Comparison of ENCODE assay signal across 12 cellular contexts in the genomic region with DNA sequence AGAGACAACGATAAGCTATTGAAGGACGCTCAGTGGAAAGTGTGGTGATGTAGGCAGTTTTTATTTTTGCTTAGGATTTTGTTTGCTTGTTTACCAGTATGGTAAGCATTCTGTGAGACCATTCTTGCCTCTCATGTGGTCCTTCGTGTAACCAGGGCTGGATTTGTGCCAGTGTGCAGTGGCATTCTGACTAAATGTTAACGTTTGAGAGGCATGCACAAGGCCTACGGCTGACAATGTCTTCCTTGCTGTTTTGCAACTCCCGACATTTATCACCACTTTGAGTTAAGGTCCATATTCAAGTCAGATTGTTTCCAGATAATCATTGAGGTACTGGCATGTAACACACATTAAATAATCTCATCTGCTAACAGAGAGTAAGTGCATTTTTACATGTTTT.
A peak's percentile ranks its signal among the peaks of the same experiment; 100 is the strongest.
DNase-seq lines count a peak whose midpoint lies in the region; ATAC-seq, FAIRE-seq and TF ChIP-seq lines count a peak whose summit lies in the region.
"Had no signal": no experiment of that assay in that cellular context is flagged by ENCODE, and none has a peak within 500 bp of the region (broad histone marks: within the 10 kb centered on the region; RNA-seq: fewer than 3 reads in every experiment).

No MANE protein-coding gene starts in this region.

- H3K27ac ChIP-seq in HepG2 (ENCODE audit: extremely low read length, insufficient read depth, low read length) (no peak overlapping the region), right lobe of liver (no peak overlapping the region), transverse colon (peak overlapping the region in 3 of 4 donors; percentile 69 to 81 (median 77))
- H3K27ac ChIP-seq: GM23248 had no signal

- H3K4me3 ChIP-seq in HepG2 (replicated peaks in 1 of 3; ENCODE audit: insufficient read depth in 1 of 3, low read depth in 2 of 3, low read length in 3 of 3) = no peak overlapping the region
- no peak overlapping the region for H3K4me3 ChIP-seq in right lobe of liver
- H3K4me3 ChIP-seq in transverse colon = no peak overlapping the region
- H3K4me3 ChIP-seq: GM23248 had no signal

- POLR2A ChIA-PET in HepG2 (lab: Yijun Ruan, JAX) = no interaction called here

- no TSS peak for BruUV-seq in HepG2 (replicated peaks; lab: Mats Ljungman, UMichigan)

- TF ChIP-seq POLR2A in HepG2 (IDR thresholded peaks at IDR 0.05; ENCODE audit: insufficient read depth in 1 of 2, low read depth in 2 of 2, low read length in 2 of 2) = no peak
- TF ChIP-seq POLR2A in right lobe of liver (IDR thresholded peaks at IDR 0.05) = no peak
- no peak for TF ChIP-seq POLR2A in transverse colon (IDR thresholded peaks at IDR 0.05)

- TF ChIP-seq CTCF in HepG2 (CRISPR knock-in tag; IDR thresholded peaks at IDR 0.05) (no peak), right lobe of liver (IDR thresholded peaks at IDR 0.05) (no peak), transverse colon (IDR thresholded peaks at IDR 0.05) (no peak)

- H3K9ac ChIP-seq in HepG2 (ENCODE audit: insufficient read depth, low read depth, low read length) = no peak overlapping the region
- H3K9ac ChIP-seq: GM23248 had no signal

- H2AFZ ChIP-seq in HepG2 (ENCODE audit: low read length) = no peak overlapping the region
- H2AFZ ChIP-seq: GM23248 had no signal

- H3K4me1 ChIP-seq in HepG2 (ENCODE audit: insufficient read depth, low read length) (peaks cover 18% of the 10 kb centered on the region), right lobe of liver (no peaks in the 10 kb centered on the region), transverse colon (peaks cover 0 to 4% (median 0%) of the 10 kb centered on the region in 4 donors)
- H3K4me1 ChIP-seq: BE2C, left ventricle myocardium inferior had no signal

- no peaks in the 10 kb centered on the region for H3K36me3 ChIP-seq in HepG2 (replicated peaks in 1 of 2; ENCODE audit: control insufficient read depth in 1 of 2, insufficient read depth in 2 of 2, low read length in 2 of 2)
- H3K36me3 ChIP-seq in right lobe of liver = no peaks in the 10 kb centered on the region
- no peaks in the 10 kb centered on the region for H3K36me3 ChIP-seq in transverse colon
- H3K36me3 ChIP-seq: BE2C, left ventricle myocardium inferior had no signal

- in situ Hi-C loops in HepG2 (cut with HindIII; ENCODE audit: extremely low pct_ligation_motif_present, low pct_unique_long_range_greater_than_20kb) (no loop called here), transverse colon (cut with MboI; ENCODE audit: low pct_ligation_motif_present in 1 of 4, low pct_unique_long_range_greater_than_20kb in 1 of 4, low sequenced_read_pairs in 3 of 4) (no loop called here)

- no peaks in the 10 kb centered on the region for H4K20me1 ChIP-seq in HepG2 (ENCODE audit: insufficient read depth, low read length)

- 13% methylated on average over 6 of the region's 6 CpGs for WGBS in HepG2 (ENCODE audit: low lambda C conversion rate)
- 58% methylated on average over 6 of the region's 6 CpGs for WGBS in right lobe of liver (ENCODE audit: insufficient coverage, low coverage, low lambda C conversion rate, missing lambda C conversion rate)
- WGBS in transverse colon (ENCODE audit: low coverage in 1 of 2), 2 donors = 40 to 49% methylated on average over 6 of the region's 6 CpGs

- CTCF ChIA-PET in HepG2 (lab: Yijun Ruan, JAX; ENCODE audit: low intra/inter-chr PET ratio, low total read pairs) = no interaction called here

- FAIRE-seq in HepG2 (lab: Jason Lieb, UNC) = no peak

- intact Hi-C loops in HepG2 (cut with micrococcal nuclease; ENCODE audit: unreplicated experiment) (no loop called here), right lobe of liver (cut with DNase I) (no loop called here), transverse colon (cut with DNase I; ENCODE audit: low total_unique reads) (no loop called here)

- no peak overlapping the region for H3K4me2 ChIP-seq in HepG2 (ENCODE audit: low read depth, low read length)

- H3K9me3 ChIP-seq in HepG2 (ENCODE audit: low read length) = peaks cover 7% of the 10 kb centered on the region; the same call in 1 of the 2 replicates
- peaks cover 0 to 8% (median 0%) of the 10 kb centered on the region in 4 donors for H3K9me3 ChIP-seq in right lobe of liver
- H3K9me3 ChIP-seq in transverse colon = peaks cover 8 to 9% of the 10 kb centered on the region in 2 donors

- no peak for TF ChIP-seq EP300 in HepG2 (IDR thresholded peaks at IDR 0.05; ENCODE audit: low read depth in 2 of 2, low read length in 2 of 2)
- no peak for TF ChIP-seq EP300 in HepG2 (CRISPR knock-in tag; IDR thresholded peaks at IDR 0.05; ENCODE audit: borderline replicate concordance)
- no peak for TF ChIP-seq EP300 in transverse colon (IDR thresholded peaks at IDR 0.05; ENCODE audit: low read depth)

- TF ChIP-seq RAD21 in HepG2 (CRISPR knock-in tag; IDR thresholded peaks at IDR 0.05) = no peak

- ATAC-seq in HepG2 (no peak), right lobe of liver (no peak), HG03521 (IDR thresholded peaks at IDR 0.05; ENCODE audit: unreplicated experiment) (no peak)

- H3K27me3 ChIP-seq in HepG2 (ENCODE audit: control insufficient read depth in 1 of 2, insufficient read depth in 2 of 2, low read length in 2 of 2) (peaks cover 0 to 14% of the 10 kb centered on the region in 2 experiments; a peak in 2 of 5 replicates), right lobe of liver (no peaks in the 10 kb centered on the region), transverse colon (no peaks in the 10 kb centered on the region)
- H3K27me3 ChIP-seq: BE2C had no signal

- H3K79me2 ChIP-seq in HepG2 (ENCODE audit: insufficient read depth, low read length) = no peaks in the 10 kb centered on the region

- DNase-seq in HepG2 (ENCODE audit: low spot score) = no peak
- DNase-seq in right lobe of liver = no peak
- peak; percentile 33 for DNase-seq in RPMI8226
- peak; percentile 69 for DNase-seq in foreskin melanocyte
- no peak for DNase-seq in transverse colon
- DNase-seq in NCI-H1105 (lab: John Stamatoyannopoulos, UW) = no peak
- no peak for DNase-seq in islet precursor cell
- DNase-seq: BE2C, GM23248, left ventricle myocardium inferior, SHP77 treated with DMSO at 0.1 percent for 48 hours had no signal

TF ChIP-seq in HepG2, 621 proteins besides CTCF, POLR2A, EP300 and RAD21:
- no peak for TF ChIP-seq ZNF343 (CRISPR knock-in tag; IDR thresholded peaks at IDR 0.05)
- TF ChIP-seq MTA1 (CRISPR knock-in tag; IDR thresholded peaks at IDR 0.05; ENCODE audit: borderline replicate concordance) = no peak
- TF ChIP-seq EZH2 (conservative IDR thresholded peaks at IDR 0.05; ENCODE audit: low read depth, low read length) = peak; percentile 57; the same call in 1 of the 2 replicates
- TF ChIP-seq, protein P1, sequence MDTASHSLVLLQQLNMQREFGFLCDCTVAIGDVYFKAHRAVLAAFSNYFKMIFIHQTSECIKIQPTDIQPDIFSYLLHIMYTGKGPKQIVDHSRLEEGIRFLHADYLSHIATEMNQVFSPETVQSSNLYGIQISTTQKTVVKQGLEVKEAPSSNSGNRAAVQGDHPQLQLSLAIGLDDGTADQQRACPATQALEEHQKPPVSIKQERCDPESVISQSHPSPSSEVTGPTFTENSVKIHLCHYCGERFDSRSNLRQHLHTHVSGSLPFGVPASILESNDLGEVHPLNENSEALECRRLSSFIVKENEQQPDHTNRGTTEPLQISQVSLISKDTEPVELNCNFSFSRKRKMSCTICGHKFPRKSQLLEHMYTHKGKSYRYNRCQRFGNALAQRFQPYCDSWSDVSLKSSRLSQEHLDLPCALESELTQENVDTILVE (CRISPR knock-in tag; IDR thresholded peaks at IDR 0.05) = no peak
- TF ChIP-seq NBN (conservative IDR thresholded peaks at IDR 0.05) = no peak
- TF ChIP-seq KLF6 (CRISPR knock-in tag; IDR thresholded peaks at IDR 0.05) = no peak
- no peak for TF ChIP-seq PHB2 (IDR thresholded peaks at IDR 0.05; ENCODE audit: partially characterized antibody)
- no peak for TF ChIP-seq ZNF121 (CRISPR knock-in tag; IDR thresholded peaks at IDR 0.05)
TF ChIP-seq in HepG2: peak in this region for 1.

Comparison
In these comparisons a context has a peak if more than half of its experiments do, and no peak if none do; other contexts are left out.
1. DNase-seq: peak in RPMI8226 (single experiment) and foreskin melanocyte (single experiment); none in HepG2 (single experiment), right lobe of liver (0 of 3), transverse colon (single experiment), NCI-H1105 (single experiment) and islet precursor cell (single experiment).
2. H3K27ac ChIP-seq: peak in transverse colon (3 of 4); none in HepG2 (single experiment) and right lobe of liver (0 of 3).